ENCODE assay signal across 8 cellular contexts in the genomic region with DNA sequence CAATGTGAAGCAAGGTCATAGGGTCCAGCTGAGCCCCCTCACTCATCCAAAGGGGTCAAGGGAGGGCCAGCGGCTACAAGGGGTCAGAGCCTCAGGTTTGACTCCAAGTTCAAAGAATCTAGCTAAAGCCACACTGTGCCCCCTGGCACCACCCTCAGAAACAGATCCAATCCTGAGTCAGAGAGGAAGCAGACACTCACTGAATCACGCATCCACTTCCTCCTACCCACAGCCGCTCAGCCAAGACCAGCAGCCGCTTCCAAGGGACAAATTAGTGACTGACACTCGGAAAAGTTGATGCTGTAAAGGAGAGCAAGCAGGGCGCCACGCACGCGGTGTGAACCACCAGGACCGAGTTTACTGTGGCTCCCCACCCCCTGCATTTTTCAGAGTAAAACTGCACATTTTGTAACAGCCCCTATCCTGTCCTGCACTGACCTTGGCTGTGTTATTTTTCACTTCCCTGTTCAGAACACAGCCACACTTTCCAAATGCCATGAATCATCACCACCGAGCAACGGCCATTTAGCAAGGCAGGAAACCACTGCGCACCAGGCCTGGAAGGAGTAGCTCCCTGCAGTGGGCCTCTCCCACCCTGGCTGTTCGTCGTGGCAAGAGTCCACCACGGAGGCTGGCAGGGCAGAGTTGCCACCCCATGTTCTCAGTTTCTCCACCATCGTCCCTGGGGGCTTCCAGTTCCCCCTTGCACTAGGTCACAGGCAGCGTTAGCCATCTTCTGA.
A peak's percentile ranks its signal among the peaks of the same experiment; 100 is the strongest.
DNase-seq lines count a peak whose midpoint lies in the region; ATAC-seq, FAIRE-seq and TF ChIP-seq lines count a peak whose summit lies in the region.

No MANE protein-coding gene starts in this region.

- intact Hi-C loops in spleen (cut with DNase I; ENCODE audit: low total_unique reads): loop anchor here (10.0 kb wide), 1 partner anchor 104 kb away; no protein-coding TSS in a partner anchor

- no peaks in the 10 kb centered on the region for H3K36me3 ChIP-seq in hepatocyte (replicated peaks; ENCODE audit: insufficient read depth, low read depth)
- no peaks in the 10 kb centered on the region for H3K36me3 ChIP-seq in spleen

- peaks cover 67% of the 10 kb centered on the region for H3K4me1 Mint-ChIP-seq in T-helper 1 cell treated with Interleukin-12 subunit alpha and Interleukin-12 subunit beta and Interleukin-4 antibody, amounts not matched to agents 30 μg/mL and 1 μg/mL, for 36 hours (ENCODE audit: low read depth)

- H3K4me2 ChIP-seq in hepatocyte: no peak overlapping the region

- no peaks in the 10 kb centered on the region for H3K9me3 Mint-ChIP-seq in T-helper 1 cell treated with Interleukin-12 subunit alpha and Interleukin-12 subunit beta and Interleukin-4 antibody, amounts not matched to agents 30 μg/mL and 1 μg/mL, for 36 hours

- 63% methylated on average over 18 of the region's 18 CpGs for WGBS in hepatocyte (ENCODE audit: low lambda C conversion rate, missing lambda C conversion rate)
- WGBS in spleen, 5 donors: 6 to 14% (median 7%) methylated on average over 18 of the region's 18 CpGs

- peak overlapping the region; percentile 69 for H3K4me3 Mint-ChIP-seq in T-helper 1 cell treated with Interleukin-12 subunit alpha and Interleukin-12 subunit beta and Interleukin-4 antibody, amounts not matched to agents 30 μg/mL and 1 μg/mL, for 36 hours

- peak overlapping the region; percentile 92 for H3K27ac Mint-ChIP-seq in T-helper 1 cell treated with Interleukin-12 subunit alpha and Interleukin-12 subunit beta and Interleukin-4 antibody, amounts not matched to agents 30 μg/mL and 1 μg/mL, for 36 hours

- H3K79me2 ChIP-seq in hepatocyte: no peaks in the 10 kb centered on the region

- no peaks in the 10 kb centered on the region for H3K9me3 ChIP-seq in hepatocyte (ENCODE audit: low read depth)
- H3K9me3 ChIP-seq in spleen: no peaks in the 10 kb centered on the region

- peaks cover 49% of the 10 kb centered on the region for H3K4me1 ChIP-seq in hepatocyte (ENCODE audit: insufficient read depth)
- peaks cover 40 to 100% (median 83%) of the 10 kb centered on the region in 6 donors for H3K4me1 ChIP-seq in spleen

- peak overlapping the region; percentile 95 for H3K27ac ChIP-seq in hepatocyte
- peak overlapping the region; percentile 84 to 96 (median 93) for H3K27ac ChIP-seq in spleen

- ATAC-seq in HG03108 (IDR thresholded peaks at IDR 0.05; ENCODE audit: unreplicated experiment): peak; percentile 39

- H2AFZ ChIP-seq in hepatocyte: peak overlapping the region; percentile 22

- H3K4me3 ChIP-seq in hepatocyte (no peak overlapping the region), spleen (peak overlapping the region in 3 of 8 donors; percentile 1 to 58 (median 6))

- H3K9me2 ChIP-seq in hepatocyte (replicated peaks; ENCODE audit: insufficient read depth): no peaks in the 10 kb centered on the region

- no peaks in the 10 kb centered on the region for H3K27me3 ChIP-seq in hepatocyte
- no peaks in the 10 kb centered on the region for H3K27me3 ChIP-seq in spleen (replicated peaks in 1 of 7)

- no peak for DNase-seq in GM12891 (ENCODE audit: insufficient read length, low spot score)
- DNase-seq in amniotic epithelial cell (ENCODE audit: low read depth): peak; percentile 99
- peak; percentile 66 for DNase-seq in hepatocyte (ENCODE audit: low spot score)
- peak; percentile 91 for DNase-seq in spleen
- DNase-seq in iPS-NIHi7 (ENCODE audit: extremely low spot score): no peak
- DNase-seq in OCI-M2 (lab: John Stamatoyannopoulos, UW; ENCODE audit: unreplicated experiment): no peak

- TF ChIP-seq CTCF in hepatocyte (IDR thresholded peaks at IDR 0.05; ENCODE audit: poor library complexity) (no peak), spleen (IDR thresholded peaks at IDR 0.05 in 8 of 11, conservative IDR thresholded peaks at IDR 0.05 in 3 of 11) (peak in 2 of 11 experiments; percentile 14 to 20)

- peak; percentile 85 for FAIRE-seq in GM12891 (lab: Jason Lieb, UNC)

- TF ChIP-seq POLR2A in GM12891 (IDR thresholded peaks at IDR 0.05; ENCODE audit: low read depth, low read length) (peak; percentile 81), spleen (IDR thresholded peaks at IDR 0.05) (peak in 1 of 3 donors; percentile 29)

- H4K20me1 ChIP-seq in hepatocyte (ENCODE audit: insufficient read depth, poor library complexity, severe bottlenecking): no peaks in the 10 kb centered on the region

- no peaks in the 10 kb centered on the region for H3K27me3 Mint-ChIP-seq in T-helper 1 cell treated with Interleukin-12 subunit alpha and Interleukin-12 subunit beta and Interleukin-4 antibody, amounts not matched to agents 30 μg/mL and 1 μg/mL, for 36 hours (ENCODE audit: low read depth)

- H3K36me3 Mint-ChIP-seq in T-helper 1 cell treated with Interleukin-12 subunit alpha and Interleukin-12 subunit beta and Interleukin-4 antibody, amounts not matched to agents 30 μg/mL and 1 μg/mL, for 36 hours (ENCODE audit: low read depth): peaks cover 4% of the 10 kb centered on the region

TF ChIP-seq in GM12891, 5 proteins besides CTCF, POLR2A, EP300 and RAD21:
- TF ChIP-seq PAX5 (IDR thresholded peaks at IDR 0.05; ENCODE audit: insufficient read depth, low read length, severe bottlenecking): peak; percentile 1
- peak; percentile 46 for TF ChIP-seq POU2F2 (IDR thresholded peaks at IDR 0.05; ENCODE audit: low read depth, low read length)
- peak; percentile 79 for TF ChIP-seq TAF1 (IDR thresholded peaks at IDR 0.05; ENCODE audit: low read depth, low read length)
- peak; percentile 91 for TF ChIP-seq SPI1 (IDR thresholded peaks at IDR 0.05; ENCODE audit: low read depth, low read length)
- peak; percentile 75 for TF ChIP-seq POLR2AphosphoS5 (IDR thresholded peaks at IDR 0.05; ENCODE audit: low read depth, low read length)
TF ChIP-seq in GM12891: peak in this region for 5.

Comparison
In these comparisons a context has a peak if more than half of its experiments do, and no peak if none do; other contexts are left out.
1. DNase-seq: peak in amniotic epithelial cell (single experiment), hepatocyte (single experiment) and spleen (single experiment); none in GM12891 (single experiment), iPS-NIHi7 (single experiment) and OCI-M2 (single experiment).